In genomic region chr18:35143615-35144596, GRCh38 we compare ENCODE assay signal across 8 cellular contexts.
A peak's percentile ranks its signal among the peaks of the same experiment; 100 is the strongest.
DNase-seq lines count a peak whose midpoint lies in the region; ATAC-seq and TF ChIP-seq lines count a peak whose summit lies in the region.

No MANE protein-coding gene starts in this region.

- H3K4me3 Mint-ChIP-seq in progenitor cell of endocrine pancreas (ENCODE audit: low read depth) = no peak overlapping the region

- TF ChIP-seq CTCF in progenitor cell of endocrine pancreas (IDR thresholded peaks at IDR 0.05; ENCODE audit: unreplicated experiment) = peak; percentile 76

- H3K9me3 Mint-ChIP-seq in activated naive CD4-positive, alpha-beta T cell treated with anti-CD3 and anti-CD28 coated beads, Interleukin-2, amount 50 U/mL, for 72 hours = peaks cover under 1 to 8% of the 10 kb centered on the region in 2 donors
- peaks cover 18% of the 10 kb centered on the region for H3K9me3 Mint-ChIP-seq in progenitor cell of endocrine pancreas (ENCODE audit: low read depth)

- peak; percentile 34 for DNase-seq in 8988T
- DNase-seq in GF-D8 (lab: John Stamatoyannopoulos, UW) = peak; percentile 28
- peak; percentile 27 for DNase-seq in HK-2 (ENCODE audit: unreplicated experiment)
- peak; percentile 92 for DNase-seq in NCI-H748 treated with DMSO at 0.1 percent for 48 hours (lab: John Stamatoyannopoulos, UW)
- no peak for DNase-seq in activated naive CD4-positive, alpha-beta T cell treated with anti-CD3 and anti-CD28 coated beads, Interleukin-2, amount 50 U/mL, for 72 hours (ENCODE audit: low spot score in 2 of 2)
- peak in 38 of 42 donors; percentile 32 to 88 (median 70) for DNase-seq in head of caudate nucleus
- DNase-seq in progenitor cell of endocrine pancreas (ENCODE audit: low spot score, unreplicated experiment) = peak; percentile 17

- no peak overlapping the region for H3K27ac Mint-ChIP-seq in activated naive CD4-positive, alpha-beta T cell treated with anti-CD3 and anti-CD28 coated beads, Interleukin-2, amount 50 U/mL, for 72 hours
- peak overlapping the region; percentile 79 for H3K27ac Mint-ChIP-seq in progenitor cell of endocrine pancreas

- peaks cover 15% of the 10 kb centered on the region for H3K4me1 Mint-ChIP-seq in progenitor cell of endocrine pancreas (ENCODE audit: low read depth)

- H3K27me3 Mint-ChIP-seq in progenitor cell of endocrine pancreas = no peaks in the 10 kb centered on the region

- H3K36me3 Mint-ChIP-seq in activated naive CD4-positive, alpha-beta T cell treated with anti-CD3 and anti-CD28 coated beads, Interleukin-2, amount 50 U/mL, for 72 hours = peaks cover 6 to 17% of the 10 kb centered on the region in 2 donors
- peaks cover 30% of the 10 kb centered on the region for H3K36me3 Mint-ChIP-seq in progenitor cell of endocrine pancreas (ENCODE audit: insufficient read depth)

- ATAC-seq in activated naive CD4-positive, alpha-beta T cell treated with anti-CD3 and anti-CD28 coated beads, Interleukin-2, amount 50 U/mL, for 72 hours = peak; percentile 46 to 60
- ATAC-seq in HG03097 (IDR thresholded peaks at IDR 0.05; ENCODE audit: low FRiP score, unreplicated experiment) = no peak

- intact Hi-C loops in head of caudate nucleus (cut with DNase I) = loop anchor here (5.0 kb wide), 1 partner anchor 137 kb away; no protein-coding TSS in a partner anchor

Comparison
In these comparisons a context has a peak if more than half of its experiments do, and no peak if none do; other contexts are left out.
1. DNase-seq: peak in 8988T (single experiment), GF-D8 (single experiment), HK-2 (single experiment), NCI-H748 treated with DMSO at 0.1 percent for 48 hours (single experiment), head of caudate nucleus (38 of 42) and progenitor cell of endocrine pancreas (single experiment); none in activated naive CD4-positive, alpha-beta T cell treated with anti-CD3 and anti-CD28 coated beads, Interleukin-2, amount 50 U/mL, for 72 hours (0 of 2).